20 cellular contexts compared by ENCODE assay signal in the genomic region with DNA sequence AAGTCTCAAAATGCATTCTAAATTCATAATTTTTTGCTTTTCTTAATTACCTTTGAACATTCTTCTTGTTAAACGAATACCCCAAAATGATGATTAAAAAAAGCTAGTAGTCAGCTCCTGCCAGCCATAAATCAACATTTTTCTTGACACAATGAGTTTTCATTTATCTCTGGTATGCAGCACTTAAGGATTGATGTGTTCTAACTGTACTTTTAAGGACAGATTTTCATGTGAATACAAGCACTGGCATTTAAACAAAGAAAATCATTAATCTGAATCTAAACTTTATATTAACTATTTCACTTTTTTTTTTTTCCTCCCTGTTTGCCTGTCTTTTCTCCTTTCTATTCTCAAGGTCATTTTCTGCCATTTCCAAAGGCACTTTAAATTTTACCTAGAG.
"Had no signal": no experiment of that assay in that cellular context is flagged by ENCODE, and none has a peak within 500 bp of the region (broad histone marks: within the 10 kb centered on the region; RNA-seq: fewer than 3 reads in every experiment).

No MANE protein-coding gene starts in this region.

- H3K9me3 ChIP-seq: MG63 had no signal

- H3K27me3 ChIP-seq: MG63 had no signal

- H3K27ac ChIP-seq: RWPE1 had no signal

- H3K4me3 ChIP-seq: MG63 had no signal

- DNase-seq: Karpas-422, KG1, MG63, NCI-H1092, NCI-H1105 treated with DMSO at 0.1 percent for 48 hours, NCI-H1417 treated with DMSO at 0.1 percent for 48 hours, NCI-H146, NCI-H1694 treated with DMSO at 0.1 percent for 48 hours, NCI-H1930, NCI-H2081 treated with DMSO at 0.1 percent for 48 hours, NCI-H2171, NCI-H226, NCI-H446, NCI-H510A, NCI-H524 treated with DMSO at 0.1 percent for 48 hours, NCI-H69, NCI-H774, SHP77 had no signal

- ATAC-seq: SK-N-SH treated with all-trans-retinoic acid at 6 μM for 48 hours had no signal

- H3K36me3 ChIP-seq: MG63 had no signal
